8 cellular contexts compared by ENCODE assay signal in the genomic region with DNA sequence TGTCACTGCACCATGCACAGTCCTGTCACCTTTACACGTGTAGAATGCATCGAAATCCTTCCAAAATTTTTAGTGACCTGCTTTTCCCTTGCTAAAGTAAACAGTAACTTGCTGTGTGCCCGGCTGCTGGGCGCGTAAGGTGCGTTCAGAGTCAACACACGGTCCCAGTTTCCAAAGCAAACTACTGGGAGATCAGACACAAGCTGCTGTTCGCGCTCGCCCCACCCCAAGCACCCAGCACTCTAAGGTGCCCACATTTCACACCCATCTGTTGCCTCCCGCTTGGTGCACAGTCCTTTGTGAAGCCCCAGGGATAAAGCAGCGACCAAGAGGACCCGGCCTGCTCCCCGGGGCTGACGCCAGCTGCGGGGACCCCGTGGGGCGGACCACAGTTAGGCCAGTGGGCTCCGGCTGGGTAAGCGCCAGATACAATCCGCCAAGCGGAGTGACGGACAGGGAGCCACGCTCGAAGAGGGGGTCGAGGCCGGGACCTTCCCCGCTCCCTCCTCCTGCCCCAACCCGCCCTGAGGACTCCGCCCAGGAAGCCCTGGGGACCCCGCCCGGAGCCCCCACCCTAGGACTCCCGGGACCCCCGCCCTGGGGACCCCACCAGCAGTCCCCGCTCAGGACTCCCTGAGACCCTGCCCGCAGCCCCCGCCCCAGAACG. TPM values are rescaled to one million over a fixed set of nuclear protein-coding genes. Genes with fewer than 3 reads are reported as not detected.
DNase-seq lines count a peak whose midpoint lies in the region; ATAC-seq and TF ChIP-seq lines count a peak whose summit lies in the region.

No MANE protein-coding gene starts in this region.

- H3K4me3 ChIP-seq in muscle layer of duodenum (ENCODE audit: low read depth in 1 of 2, low read length in 2 of 2) = peak overlapping the region; percentile 52 to 80

- H3K4me1 ChIP-seq in muscle layer of duodenum (ENCODE audit: control insufficient read depth in 1 of 2, insufficient read depth in 2 of 2, low read length in 2 of 2) = peaks cover 0 to 9% of the 10 kb centered on the region in 2 donors

- ATAC-seq in GM21528 (IDR thresholded peaks at IDR 0.05; ENCODE audit: low FRiP score, unreplicated experiment) (peak; percentile 39), GM21576 (IDR thresholded peaks at IDR 0.05; ENCODE audit: unreplicated experiment) (no peak)

- H3K4me3 Mint-ChIP-seq in activated CD4-positive, alpha-beta T cell treated with anti-CD3 and anti-CD28 coated beads, Interleukin-2, amount 10 ng/mL, durations not matched to agents 24 days and 14 days = peak overlapping the region; percentile 88

- H3K9me3 Mint-ChIP-seq in activated CD4-positive, alpha-beta T cell treated with anti-CD3 and anti-CD28 coated beads, Interleukin-2, amount 10 ng/mL, durations not matched to agents 24 days and 14 days = no peaks in the 10 kb centered on the region

- no peaks in the 10 kb centered on the region for H3K27me3 Mint-ChIP-seq in activated CD4-positive, alpha-beta T cell treated with anti-CD3 and anti-CD28 coated beads, Interleukin-2, amount 10 ng/mL, durations not matched to agents 24 days and 14 days

- intact Hi-C loops in activated CD4-positive, alpha-beta T cell treated with anti-CD3 and anti-CD28 coated beads, Interleukin-2, amount 10 ng/mL, durations not matched to agents 24 days and 14 days (cut with micrococcal nuclease) = no loop called here

- H3K9me3 ChIP-seq in KOPT-K1 (ENCODE audit: insufficient read depth, low read length, poor library complexity, severe bottlenecking) = no peaks in the 10 kb centered on the region
- no peaks in the 10 kb centered on the region for H3K9me3 ChIP-seq in muscle layer of duodenum (ENCODE audit: control insufficient read depth in 1 of 2, low read length in 2 of 2)

- H3K36me3 Mint-ChIP-seq in activated CD4-positive, alpha-beta T cell treated with anti-CD3 and anti-CD28 coated beads, Interleukin-2, amount 10 ng/mL, durations not matched to agents 24 days and 14 days (ENCODE audit: low read depth) = peaks cover 4% of the 10 kb centered on the region

- TF ChIP-seq POLR2A in erythroblast (IDR thresholded peaks at IDR 0.05; ENCODE audit: low read length) = peak; percentile 29

- peak overlapping the region; percentile 67 for H3K27ac Mint-ChIP-seq in activated CD4-positive, alpha-beta T cell treated with anti-CD3 and anti-CD28 coated beads, Interleukin-2, amount 10 ng/mL, durations not matched to agents 24 days and 14 days

- peaks cover 8% of the 10 kb centered on the region for H3K27me3 ChIP-seq in muscle layer of duodenum (ENCODE audit: low read depth, low read length)

- peaks cover 19% of the 10 kb centered on the region for H3K4me1 Mint-ChIP-seq in activated CD4-positive, alpha-beta T cell treated with anti-CD3 and anti-CD28 coated beads, Interleukin-2, amount 10 ng/mL, durations not matched to agents 24 days and 14 days

- H3K36me3 ChIP-seq in KOPT-K1 (ENCODE audit: insufficient read depth, low read length) (no peaks in the 10 kb centered on the region), muscle layer of duodenum (ENCODE audit: control insufficient read depth in 1 of 2, insufficient read depth in 2 of 2, low read length in 2 of 2) (no peaks in the 10 kb centered on the region)

- H3K27ac ChIP-seq in KOPT-K1 (ENCODE audit: low read depth, low read length, poor library complexity, severe bottlenecking) (peak overlapping the region; percentile 48), muscle layer of duodenum (ENCODE audit: low read length) (no peak overlapping the region)

- DNase-seq in DMS53 treated with DMSO at 0.1 percent for 48 hours (lab: John Stamatoyannopoulos, UW; ENCODE audit: unreplicated experiment) (peak; percentile 4), erythroblast (lab: John Stamatoyannopoulos, UW) (peak; percentile 71 to 78), pons (ENCODE audit: low spot score) (no peak)
- no peak for DNase-seq in activated CD4-positive, alpha-beta T cell treated with anti-CD3 and anti-CD28 coated beads, Interleukin-2, amount 10 ng/mL, durations not matched to agents 24 days and 14 days

RNA-seq across cellular contexts. Expression of a gene that starts 0.6 kb away (rescaled TPM):
- 18.2 and 19.2 TPM in 2 replicates for total RNA-seq in activated CD4-positive, alpha-beta T cell treated with anti-CD3 and anti-CD28 coated beads, Interleukin-2, amount 10 ng/mL, durations not matched to agents 24 days and 14 days

RNA-seq across cellular contexts. Expression of a gene that starts 33.4 kb away (rescaled TPM):
- total RNA-seq in activated CD4-positive, alpha-beta T cell treated with anti-CD3 and anti-CD28 coated beads, Interleukin-2, amount 10 ng/mL, durations not matched to agents 24 days and 14 days = 2,022 and 2,040 TPM in 2 replicates

Comparison
In these comparisons a context has a peak if more than half of its experiments do, and no peak if none do; other contexts are left out.
1. DNase-seq: peak in DMS53 treated with DMSO at 0.1 percent for 48 hours (single experiment) and erythroblast (2 of 2); none in activated CD4-positive, alpha-beta T cell treated with anti-CD3 and anti-CD28 coated beads, Interleukin-2, amount 10 ng/mL, durations not matched to agents 24 days and 14 days (single experiment) and pons (single experiment).